ENCODE assay signal across 8 cellular contexts in the genomic region with DNA sequence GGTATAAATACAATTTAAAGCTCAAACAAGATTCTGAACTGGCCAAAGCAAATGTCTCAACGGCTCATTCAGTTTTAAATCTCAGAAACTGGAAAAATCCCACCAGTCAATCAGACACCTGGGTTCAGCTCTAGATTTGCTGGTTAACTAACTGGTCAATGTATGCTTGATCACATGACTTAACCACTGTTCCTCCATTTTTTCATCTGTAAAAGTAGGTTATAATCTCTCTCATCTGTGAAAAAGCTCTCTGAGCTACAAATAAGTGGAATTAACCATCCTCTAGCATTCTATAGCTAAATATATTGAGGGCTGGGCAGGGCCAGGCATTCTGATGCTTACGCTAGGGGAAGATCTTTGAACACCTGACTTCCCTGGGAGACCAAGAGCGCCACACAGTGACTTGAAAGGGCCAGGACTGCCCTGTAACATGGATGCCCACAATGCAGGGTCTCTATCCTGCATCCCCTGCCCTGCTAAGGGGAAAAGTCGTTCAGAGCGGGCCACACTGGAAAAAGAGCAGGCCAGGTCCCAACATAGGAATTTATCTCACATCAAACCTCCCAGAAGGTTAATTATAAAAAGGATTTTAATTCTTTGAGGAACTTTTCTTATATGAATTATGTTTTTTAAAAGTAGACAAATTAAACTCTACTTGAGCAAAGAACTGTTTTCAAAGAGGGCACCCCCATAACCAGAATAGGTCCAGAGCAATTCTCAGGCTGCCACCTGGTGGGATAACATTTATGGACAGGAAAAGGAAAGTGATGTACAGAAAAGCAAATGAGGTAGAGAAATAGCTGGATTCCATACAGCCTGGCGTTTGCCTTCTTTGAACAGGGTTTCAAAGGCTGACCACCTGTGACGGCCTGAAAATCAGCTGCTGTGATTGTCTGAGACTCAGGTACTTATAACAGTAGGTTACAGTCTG. TPM values are rescaled to one million over a fixed set of nuclear protein-coding genes. Genes with fewer than 3 reads are reported as not detected.
DNase-seq lines count a peak whose midpoint lies in the region; ATAC-seq and TF ChIP-seq lines count a peak whose summit lies in the region.

No MANE protein-coding gene starts in this region.

- peaks cover 30% of the 10 kb centered on the region for H3K27me3 ChIP-seq in neutrophil

- H3K36me3 Mint-ChIP-seq in activated CD8-positive, alpha-beta T cell treated with anti-CD3 and anti-CD28 coated beads, Interleukin-2, amount 10 ng/mL, durations not matched to agents 7 days and 5 days (ENCODE audit: low read depth) = peaks cover 7% of the 10 kb centered on the region

- peaks cover 9% of the 10 kb centered on the region for H3K36me3 ChIP-seq in neutrophil

- POLR2A ChIA-PET in HEK293T (lab: Yijun Ruan, JAX) = interaction anchor here (1.1 to 1.9 kb wide), 4 partner anchors 37 to 417 kb away, joined by 3 to 6 read pairs (median 4); a partner anchor contains a TSS
- POLR2A ChIA-PET in activated CD8-positive, alpha-beta T cell treated with anti-CD3 and anti-CD28 coated beads, Interleukin-2, amount 10 ng/mL, durations not matched to agents 7 days and 5 days (lab: Charles Lee) = interaction anchor here (0.9 to 2.4 kb wide), 5 partner anchors 45 to 261 kb away, joined by 3 to 14 read pairs (median 7); a partner anchor contains a TSS

- CTCF ChIA-PET in HEK293T (lab: Yijun Ruan, JAX) = interaction anchor here (0.6 to 1.2 kb wide), 2 partner anchors 170 to 428 kb away, joined by 3 read pairs; no protein-coding TSS in a partner anchor
- CTCF ChIA-PET in activated CD8-positive, alpha-beta T cell treated with anti-CD3 and anti-CD28 coated beads, Interleukin-2, amount 10 ng/mL, durations not matched to agents 7 days and 5 days (lab: Charles Lee) = interaction anchor here (0.6 to 4.4 kb wide), 56 partner anchors 9 to 618 kb away, joined by 3 to 80 read pairs (median 5); a partner anchor contains a TSS

- peaks cover 22 to 26% of the 10 kb centered on the region in 2 experiments for H3K4me1 ChIP-seq in neutrophil (ENCODE audit: control insufficient read depth in 1 of 2, insufficient read depth in 1 of 2, low read depth in 1 of 2, low read length in 1 of 2)

- peak overlapping the region; percentile 87 for H3K4me3 Mint-ChIP-seq in activated CD8-positive, alpha-beta T cell treated with anti-CD3 and anti-CD28 coated beads, Interleukin-2, amount 10 ng/mL, durations not matched to agents 7 days and 5 days

- peaks cover 29% of the 10 kb centered on the region for H3K4me1 Mint-ChIP-seq in activated CD8-positive, alpha-beta T cell treated with anti-CD3 and anti-CD28 coated beads, Interleukin-2, amount 10 ng/mL, durations not matched to agents 7 days and 5 days (ENCODE audit: low read depth)

- H3K27me3 Mint-ChIP-seq in activated CD8-positive, alpha-beta T cell treated with anti-CD3 and anti-CD28 coated beads, Interleukin-2, amount 10 ng/mL, durations not matched to agents 7 days and 5 days (ENCODE audit: low read depth) = peaks cover 13% of the 10 kb centered on the region

- peak; percentile 31 for TF ChIP-seq CTCF in neutrophil (IDR thresholded peaks at IDR 0.05)

- no peak overlapping the region for H3K27ac Mint-ChIP-seq in activated CD8-positive, alpha-beta T cell treated with anti-CD3 and anti-CD28 coated beads, Interleukin-2, amount 10 ng/mL, durations not matched to agents 7 days and 5 days

- H3K9me3 ChIP-seq in neutrophil = no peaks in the 10 kb centered on the region

- DNase-seq in activated gamma-delta T cell treated with Interleukin-2 at 50 U/mL for 16 hours (peak; percentile 14), activated gamma-delta T cell (lab: John Stamatoyannopoulos, UW) (no peak), HEK293T (ENCODE audit: extremely low spot score) (peak; percentile 26), NCI-H1694 (lab: John Stamatoyannopoulos, UW) (peak; percentile 33), fibroblast of the conjunctiva (ENCODE audit: low read depth) (peak; percentile 47)
- peak; percentile 75 for DNase-seq in activated CD8-positive, alpha-beta T cell treated with anti-CD3 and anti-CD28 coated beads, Interleukin-2, amount 10 ng/mL, durations not matched to agents 7 days and 5 days

- no peak overlapping the region for H3K4me3 ChIP-seq in neutrophil (ENCODE audit: low read depth in 1 of 2, low read length in 1 of 2)

- H3K9me3 Mint-ChIP-seq in activated CD8-positive, alpha-beta T cell treated with anti-CD3 and anti-CD28 coated beads, Interleukin-2, amount 10 ng/mL, durations not matched to agents 7 days and 5 days (ENCODE audit: insufficient read depth) = no peaks in the 10 kb centered on the region

- no peak overlapping the region for H3K27ac ChIP-seq in neutrophil

- ATAC-seq in activated CD8-positive, alpha-beta T cell treated with anti-CD3 and anti-CD28 coated beads, Interleukin-2, amount 10 ng/mL, durations not matched to agents 7 days and 5 days = peak; percentile 31
- ATAC-seq in HG03196 (IDR thresholded peaks at IDR 0.05; ENCODE audit: unreplicated experiment) = no peak

TF ChIP-seq in HEK293T, 16 proteins besides CTCF, POLR2A, EP300 and RAD21:
- TF ChIP-seq L3MBTL2 (conservative IDR thresholded peaks at IDR 0.05) (no peak), ARNT (IDR thresholded peaks at IDR 0.05) (no peak), SUZ12 (IDR thresholded peaks at IDR 0.05) (no peak), BHLHE40 (IDR thresholded peaks at IDR 0.05; ENCODE audit: borderline replicate concordance) (no peak), CTBP1 (IDR thresholded peaks at IDR 0.05; ENCODE audit: borderline replicate concordance) (no peak), FOXM1 (IDR thresholded peaks at IDR 0.05; ENCODE audit: borderline replicate concordance) (no peak), LEF1 (IDR thresholded peaks at IDR 0.05; ENCODE audit: borderline replicate concordance) (no peak), ELF4 (IDR thresholded peaks at IDR 0.05) (no peak), FOXA1 (IDR thresholded peaks at IDR 0.05) (no peak), FOXK2 (IDR thresholded peaks at IDR 0.05) (no peak), SP1 (IDR thresholded peaks at IDR 0.05) (no peak), NFRKB (IDR thresholded peaks at IDR 0.05) (no peak), HDGF (IDR thresholded peaks at IDR 0.05; ENCODE audit: borderline replicate concordance) (no peak), ZNF384 (IDR thresholded peaks at IDR 0.05) (no peak), TARDBP (IDR thresholded peaks at IDR 0.05) (no peak)
- TF ChIP-seq, protein P1, sequence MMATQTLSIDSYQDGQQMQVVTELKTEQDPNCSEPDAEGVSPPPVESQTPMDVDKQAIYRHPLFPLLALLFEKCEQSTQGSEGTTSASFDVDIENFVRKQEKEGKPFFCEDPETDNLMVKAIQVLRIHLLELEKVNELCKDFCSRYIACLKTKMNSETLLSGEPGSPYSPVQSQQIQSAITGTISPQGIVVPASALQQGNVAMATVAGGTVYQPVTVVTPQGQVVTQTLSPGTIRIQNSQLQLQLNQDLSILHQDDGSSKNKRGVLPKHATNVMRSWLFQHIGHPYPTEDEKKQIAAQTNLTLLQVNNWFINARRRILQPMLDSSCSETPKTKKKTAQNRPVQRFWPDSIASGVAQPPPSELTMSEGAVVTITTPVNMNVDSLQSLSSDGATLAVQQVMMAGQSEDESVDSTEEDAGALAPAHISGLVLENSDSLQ (IDR thresholded peaks at IDR 0.05) = no peak
TF ChIP-seq in HEK293T: peak in this region for 0.

RNA-seq across cellular contexts. Expression of a gene that starts 1.8 kb away (rescaled TPM):
- total RNA-seq in activated CD8-positive, alpha-beta T cell treated with anti-CD3 and anti-CD28 coated beads, Interleukin-2, amount 10 ng/mL, durations not matched to agents 7 days and 5 days = 10 to 100 TPM in 1 of 2 experiments, 1 to 10 TPM in 1; 9.6 to 11.8 TPM

RNA-seq across cellular contexts. Expression of a gene that starts 22.0 kb away (rescaled TPM):
- 10 to 100 TPM in 1 of 2 experiments, 1 to 10 TPM in 1; 7.9 to 11.8 TPM for total RNA-seq in activated CD8-positive, alpha-beta T cell treated with anti-CD3 and anti-CD28 coated beads, Interleukin-2, amount 10 ng/mL, durations not matched to agents 7 days and 5 days

RNA-seq across cellular contexts. Expression of a gene that starts 44.8 kb away (rescaled TPM):
- total RNA-seq in activated CD8-positive, alpha-beta T cell treated with anti-CD3 and anti-CD28 coated beads, Interleukin-2, amount 10 ng/mL, durations not matched to agents 7 days and 5 days = 10 to 100 TPM; 44.4 to 45.8 TPM
